In the genomic region with DNA sequence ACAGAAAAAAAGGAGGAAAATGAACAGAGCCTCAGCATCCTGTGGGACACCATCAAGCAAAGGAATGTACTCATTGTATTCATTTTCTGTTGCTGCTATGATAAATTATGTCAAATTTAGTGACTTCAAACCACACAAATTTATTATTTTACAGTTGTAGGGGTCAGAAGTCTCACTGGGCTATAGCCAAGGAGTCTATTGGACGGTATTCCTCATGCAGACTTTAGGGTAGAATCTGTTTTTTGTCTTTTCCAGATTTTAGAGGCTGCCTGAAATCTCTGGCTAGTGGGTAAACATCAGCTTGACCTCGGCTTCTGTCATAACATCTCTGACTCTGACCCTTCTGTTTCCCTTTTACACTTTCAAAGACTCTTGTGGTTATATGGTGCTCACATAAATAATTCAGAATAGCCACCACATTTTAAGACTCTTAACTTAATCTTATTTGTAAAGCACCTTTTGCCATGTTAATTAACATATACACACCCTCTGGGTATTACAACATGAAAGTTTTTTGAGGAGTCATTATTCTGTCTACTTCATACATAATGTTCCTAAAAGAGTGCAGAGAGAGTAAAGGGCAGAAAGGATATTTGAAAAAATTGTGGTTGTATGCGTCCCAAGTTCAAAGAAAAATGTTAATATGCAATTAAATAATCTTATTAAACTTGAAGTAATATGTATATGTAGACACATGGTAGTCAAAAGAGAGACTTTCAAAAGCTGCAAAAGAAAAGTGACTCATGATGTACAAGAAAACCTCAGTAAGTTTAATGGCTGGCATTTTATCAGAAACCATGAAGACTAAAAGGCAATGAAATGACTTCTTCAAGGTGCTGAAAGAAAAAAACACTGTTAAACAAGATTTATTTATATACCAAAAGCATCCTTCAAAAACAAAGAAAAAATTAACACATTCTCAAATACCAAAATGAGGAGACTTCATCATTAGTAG, we compare ENCODE assay signal across 25 cellular contexts.
A peak's percentile ranks its signal among the peaks of the same experiment; 100 is the strongest.
DNase-seq lines count a peak whose midpoint lies in the region; ATAC-seq, FAIRE-seq and TF ChIP-seq lines count a peak whose summit lies in the region.
"Had no signal": no experiment of that assay in that cellular context is flagged by ENCODE, and none has a peak within 500 bp of the region (broad histone marks: within the 10 kb centered on the region; RNA-seq: fewer than 3 reads in every experiment).

No MANE protein-coding gene starts in this region.

- H3K9ac ChIP-seq in SK-N-SH (no peak overlapping the region), smooth muscle cell (ENCODE audit: low read depth) (no peak overlapping the region)

- H3F3A ChIP-seq in SK-N-SH (replicated peaks; ENCODE audit: insufficient read depth) (no peaks in the 10 kb centered on the region), smooth muscle cell (ENCODE audit: low read depth) (no peaks in the 10 kb centered on the region)

- H3K27ac ChIP-seq in SK-N-SH (ENCODE audit: low read depth in 2 of 2, low read length in 1 of 2) (no peak overlapping the region), smooth muscle cell (ENCODE audit: low read depth) (no peak overlapping the region), transverse colon (peak overlapping the region in 1 of 4 donors; percentile 27)
- H3K27ac ChIP-seq: 22Rv1, foreskin keratinocyte, neutrophil, prostate gland, SJSA1, thyroid gland had no signal

- TF ChIP-seq CTCF in SK-N-SH (IDR thresholded peaks at IDR 0.05): no peak
- TF ChIP-seq CTCF in astrocyte of the spinal cord (IDR thresholded peaks at IDR 0.05; ENCODE audit: low read depth, low read length): no peak
- no peak for TF ChIP-seq CTCF in smooth muscle cell (IDR thresholded peaks at IDR 0.05; ENCODE audit: borderline replicate concordance, insufficient read depth, poor library complexity, severe bottlenecking)
- TF ChIP-seq CTCF in transverse colon (IDR thresholded peaks at IDR 0.05): no peak

- H3K36me3 ChIP-seq in SK-N-SH (replicated peaks in 1 of 2; ENCODE audit: control insufficient read depth in 1 of 2, insufficient read depth in 2 of 2, low read length in 1 of 2) (no peaks in the 10 kb centered on the region), smooth muscle cell (ENCODE audit: low read depth) (no peaks in the 10 kb centered on the region), transverse colon (no peaks in the 10 kb centered on the region)
- H3K36me3 ChIP-seq: MG63, neutrophil, prostate gland, SJSA1, thyroid gland had no signal

- DNase-seq in SK-N-SH (no peak), astrocyte of the spinal cord (ENCODE audit: low read depth, low spot score) (peak; percentile 76), smooth muscle cell (lab: John Stamatoyannopoulos, UW; ENCODE audit: unreplicated experiment) (no peak), transverse colon (no peak), SKM-1 treated with dmso at 0.1 percent for 144 hours (lab: John Stamatoyannopoulos, UW; ENCODE audit: unreplicated experiment) (no peak)
- no peak for DNase-seq in stimulated activated naive CD8-positive, alpha-beta T cell treated with anti-CD3 and anti-CD28 coated beads, Interleukin-15, Interleukin-2, amounts not matched to agents 100 U/mL and 50 U/mL, for 24 hours
- DNase-seq: activated CD4-positive, alpha-beta T cell treated with anti-CD3 and anti-CD28 coated beads, Interleukin-2, amount 50 U/mL, for 4 hours; activated CD8-positive, alpha-beta memory T cell treated with anti-CD3 and anti-CD28 coated beads, Interleukin-2, amount 50 U/mL, for 4 hours; anterior cingulate cortex; CD8-positive, alpha-beta T cell; foreskin keratinocyte; mammary epithelial cell; MG63; NCI-H2029 treated with DMSO at 0.1 percent for 48 hours; stimulated activated naive CD8-positive, alpha-beta T cell treated with anti-CD3 and anti-CD28 coated beads, Interleukin-15, amount 100 ng/mL, for 72 hours; thyroid gland had no signal

- CTCF ChIA-PET in SK-N-SH (lab: Yijun Ruan, JAX): interaction anchor here (1.1 to 1.4 kb wide), 2 partner anchors 11 to 36 kb away, joined by 3 to 5 read pairs; no protein-coding TSS in a partner anchor

- H4K20me1 ChIP-seq in SK-N-SH (ENCODE audit: insufficient read depth) (no peaks in the 10 kb centered on the region), smooth muscle cell (ENCODE audit: low read depth) (no peaks in the 10 kb centered on the region)

- intact Hi-C loops in transverse colon (cut with DNase I; ENCODE audit: low total_unique reads): no loop called here

- H2AFZ ChIP-seq in SK-N-SH (ENCODE audit: low read depth) (0 out of 2 replicates have a peak overlapping the region, but pooled peaks have one; percentile 29), smooth muscle cell (ENCODE audit: low read depth) (peak overlapping the region; percentile 54)

- POLR2A ChIA-PET in SK-N-SH (lab: Yijun Ruan, JAX): no interaction called here

- in situ Hi-C loops in astrocyte of the spinal cord (cut with HindIII; ENCODE audit: low sequenced_read_pairs): no loop called here
- in situ Hi-C loops in transverse colon (cut with MboI; ENCODE audit: low pct_ligation_motif_present in 1 of 4, low pct_unique_long_range_greater_than_20kb in 1 of 4, low sequenced_read_pairs in 3 of 4): no loop called here

- no peak overlapping the region for H3K4me3 ChIP-seq in SK-N-SH (ENCODE audit: low read depth in 2 of 2, low read length in 1 of 2)
- H3K4me3 ChIP-seq in astrocyte of the spinal cord (ENCODE audit: low read depth, low read length): no peak overlapping the region
- H3K4me3 ChIP-seq in smooth muscle cell: no peak overlapping the region
- H3K4me3 ChIP-seq in transverse colon: no peak overlapping the region
- H3K4me3 ChIP-seq: K562, MG63, prostate gland, SJSA1, thyroid gland had no signal

- TF ChIP-seq POLR2A in transverse colon (IDR thresholded peaks at IDR 0.05): no peak

- no peaks in the 10 kb centered on the region; the same call in 1 of the 2 replicates for H3K9me2 ChIP-seq in SK-N-SH

- H3K79me2 ChIP-seq in SK-N-SH (ENCODE audit: insufficient read depth) (no peaks in the 10 kb centered on the region), smooth muscle cell (ENCODE audit: low read depth) (no peaks in the 10 kb centered on the region)

- H3K27me3 ChIP-seq in SK-N-SH (ENCODE audit: insufficient read depth) (no peaks in the 10 kb centered on the region), smooth muscle cell (ENCODE audit: low read depth) (no peaks in the 10 kb centered on the region), transverse colon (no peaks in the 10 kb centered on the region)
- H3K27me3 ChIP-seq: foreskin keratinocyte, MG63, neutrophil, SJSA1, thyroid gland had no signal

- 4% methylated on average over 3 of the region's 3 CpGs for WGBS in SK-N-SH (ENCODE audit: low lambda C conversion rate)
- 64% methylated on average over 3 of the region's 3 CpGs for WGBS in smooth muscle cell (ENCODE audit: low lambda C conversion rate)
- 60 to 69% methylated on average over 3 of the region's 3 CpGs for WGBS in transverse colon (ENCODE audit: low coverage in 1 of 2), 2 donors

- TF ChIP-seq EP300 in SK-N-SH (IDR thresholded peaks at IDR 0.05; ENCODE audit: borderline replicate concordance in 1 of 2, low read depth in 1 of 2, low read length in 1 of 2): no peak
- no peak for TF ChIP-seq EP300 in transverse colon (IDR thresholded peaks at IDR 0.05; ENCODE audit: low read depth)

- FAIRE-seq in islet of Langerhans (lab: Jason Lieb, UNC): peak; percentile 24
- FAIRE-seq: GM19239, K562 had no signal

- no peaks in the 10 kb centered on the region for H3K9me3 ChIP-seq in SK-N-SH
- no peaks in the 10 kb centered on the region for H3K9me3 ChIP-seq in smooth muscle cell (replicated peaks; ENCODE audit: low read depth)
- H3K9me3 ChIP-seq in transverse colon: no peaks in the 10 kb centered on the region
- H3K9me3 ChIP-seq: neutrophil, prostate gland, SJSA1, thyroid gland had no signal

- no peak for TF ChIP-seq RAD21 in SK-N-SH (IDR thresholded peaks at IDR 0.05; ENCODE audit: low read length)

- no peaks in the 10 kb centered on the region for H3K4me1 ChIP-seq in SK-N-SH (ENCODE audit: control insufficient read depth in 1 of 2, insufficient read depth in 2 of 2, low read depth in 1 of 2, low read length in 1 of 2)
- H3K4me1 ChIP-seq in smooth muscle cell (ENCODE audit: low read depth): peaks cover 2% of the 10 kb centered on the region
- no peaks in the 10 kb centered on the region for H3K4me1 ChIP-seq in transverse colon
- H3K4me1 ChIP-seq: foreskin keratinocyte, prostate gland, SJSA1, thyroid gland had no signal

- ATAC-seq in SK-N-SH treated with all-trans-retinoic acid at 6 μM for 48 hours: no peak
- ATAC-seq in stimulated activated naive CD8-positive, alpha-beta T cell treated with anti-CD3 and anti-CD28 coated beads, Interleukin-15, Interleukin-2, amounts not matched to agents 100 U/mL and 50 U/mL, for 24 hours: no peak
- ATAC-seq: CD8-positive, alpha-beta T cell; foreskin keratinocyte; HCT116; K562; stimulated activated naive CD8-positive, alpha-beta T cell treated with anti-CD3 and anti-CD28 coated beads, Interleukin-15, amount 100 ng/mL, for 72 hours had no signal

- H3K4me2 ChIP-seq in SK-N-SH: no peak overlapping the region
- no peak overlapping the region for H3K4me2 ChIP-seq in smooth muscle cell

TF ChIP-seq in SK-N-SH, 30 proteins besides CTCF, POLR2A, EP300 and RAD21:
- no peak for TF ChIP-seq ELF1 (IDR thresholded peaks at IDR 0.05)
- no peak for TF ChIP-seq MEF2A (IDR thresholded peaks at IDR 0.05; ENCODE audit: borderline replicate concordance, low read depth)
TF ChIP-seq in SK-N-SH: peak in this region for 0.

TF ChIP-seq in SK-N-SH treated with all-trans-retinoic acid at 6 μM for 48 hours, 23 proteins besides CTCF, POLR2A, EP300 and RAD21 (continues in another document):
- TF ChIP-seq, protein P1, sequence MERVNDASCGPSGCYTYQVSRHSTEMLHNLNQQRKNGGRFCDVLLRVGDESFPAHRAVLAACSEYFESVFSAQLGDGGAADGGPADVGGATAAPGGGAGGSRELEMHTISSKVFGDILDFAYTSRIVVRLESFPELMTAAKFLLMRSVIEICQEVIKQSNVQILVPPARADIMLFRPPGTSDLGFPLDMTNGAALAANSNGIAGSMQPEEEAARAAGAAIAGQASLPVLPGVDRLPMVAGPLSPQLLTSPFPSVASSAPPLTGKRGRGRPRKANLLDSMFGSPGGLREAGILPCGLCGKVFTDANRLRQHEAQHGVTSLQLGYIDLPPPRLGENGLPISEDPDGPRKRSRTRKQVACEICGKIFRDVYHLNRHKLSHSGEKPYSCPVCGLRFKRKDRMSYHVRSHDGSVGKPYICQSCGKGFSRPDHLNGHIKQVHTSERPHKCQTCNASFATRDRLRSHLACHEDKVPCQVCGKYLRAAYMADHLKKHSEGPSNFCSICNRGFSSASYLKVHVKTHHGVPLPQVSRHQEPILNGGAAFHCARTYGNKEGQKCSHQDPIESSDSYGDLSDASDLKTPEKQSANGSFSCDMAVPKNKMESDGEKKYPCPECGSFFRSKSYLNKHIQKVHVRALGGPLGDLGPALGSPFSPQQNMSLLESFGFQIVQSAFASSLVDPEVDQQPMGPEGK (CRISPR knock-in tag; IDR thresholded peaks at IDR 0.05; ENCODE audit: borderline replicate concordance): no peak
- no peak for TF ChIP-seq PPARA (CRISPR knock-in tag; IDR thresholded peaks at IDR 0.05; ENCODE audit: borderline replicate concordance)
- no peak for TF ChIP-seq OSR1 (CRISPR knock-in tag; IDR thresholded peaks at IDR 0.05)
- TF ChIP-seq RARB (CRISPR knock-in tag; IDR thresholded peaks at IDR 0.05): no peak
